26 cellular contexts compared by ENCODE assay signal in the genomic region with DNA sequence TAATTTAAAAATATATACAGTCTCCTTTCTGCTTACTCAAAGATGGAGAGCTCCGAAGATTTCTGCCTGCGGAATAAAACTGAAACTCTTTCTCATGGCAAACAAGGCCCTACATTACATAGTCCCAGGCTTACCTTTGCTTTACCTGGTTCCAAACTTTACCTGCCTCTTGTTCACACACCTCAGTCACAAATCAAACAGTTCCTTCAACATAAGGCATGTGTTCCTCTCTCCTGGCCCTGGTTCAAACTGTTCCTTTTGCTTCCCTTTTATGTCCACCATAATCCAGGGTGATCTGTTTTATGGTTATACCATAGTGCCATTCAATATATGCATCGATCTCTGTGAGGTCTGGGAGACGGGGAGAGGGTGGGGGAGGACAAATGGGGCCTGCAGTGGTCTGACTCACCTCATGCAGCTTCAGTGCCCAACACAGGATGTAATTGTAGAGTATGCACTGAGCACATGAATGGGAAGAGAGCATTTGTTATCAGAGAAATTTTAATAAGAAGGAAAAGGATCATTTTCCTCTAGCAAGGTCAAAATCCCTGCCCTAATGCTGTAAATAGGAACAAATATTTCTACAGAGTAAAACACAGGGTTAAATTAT.
DNase-seq lines count a peak whose midpoint lies in the region; ATAC-seq, FAIRE-seq and TF ChIP-seq lines count a peak whose summit lies in the region.
"Had no signal": no experiment of that assay in that cellular context is flagged by ENCODE, and none has a peak within 500 bp of the region (broad histone marks: within the 10 kb centered on the region; RNA-seq: fewer than 3 reads in every experiment).

No MANE protein-coding gene starts in this region.

- peaks cover 11% of the 10 kb centered on the region for H3K4me1 ChIP-seq in right cardiac atrium (ENCODE audit: control insufficient read depth, insufficient read depth, low read length)
- H3K4me1 ChIP-seq in PC-3 (ENCODE audit: insufficient read depth, low read length) = peaks cover 53% of the 10 kb centered on the region

- no peaks in the 10 kb centered on the region for H3K9me2 ChIP-seq in PC-3 (replicated peaks; ENCODE audit: low read length)

- H2AFZ ChIP-seq in PC-3 (ENCODE audit: low read length) = peak overlapping the region; percentile 36

- H3K27ac ChIP-seq in right cardiac atrium (ENCODE audit: low read length) (peak overlapping the region; percentile 33), PC-3 (ENCODE audit: low read length) (peak overlapping the region; percentile 66)
- H3K27ac ChIP-seq: ascending aorta, epithelial cell of prostate, sigmoid colon, tibial artery had no signal

- peak overlapping the region; percentile 36 for H3K4me2 ChIP-seq in PC-3 (ENCODE audit: low read length)

- H3F3A ChIP-seq in PC-3 (ENCODE audit: low read length, unreplicated experiment) = no peaks in the 10 kb centered on the region

- no TSS peak for BruUV-seq in PC-3 (replicated peaks; lab: Mats Ljungman, UMichigan)

- CTCF ChIA-PET in PC-3 (lab: Charles Lee) = no interaction called here

- no peaks in the 10 kb centered on the region for H4K20me1 ChIP-seq in PC-3 (ENCODE audit: low read length)

- DNase-seq in right cardiac atrium (no peak), Right ventricle myocardium inferior (ENCODE audit: missing footprints) (no peak), PC-3 (peak; percentile 36), fibroblast of the aortic adventitia (ENCODE audit: low read depth) (peak; percentile 14), urothelium cell line (ENCODE audit: low spot score) (peak; percentile 51), iPS-NIHi11 (ENCODE audit: low spot score) (no peak), dedifferentiated amniotic fluid mesenchymal stem cell (ENCODE audit: extremely low spot score) (no peak)
- DNase-seq: activated CD4-positive, alpha-beta memory T cell treated with anti-CD3 and anti-CD28 coated beads for 36 hours; C1 segment of cervical spinal cord; hypothalamus; islet precursor cell; Karpas-422; NCI-H1092; NCI-H1930; sigmoid colon; stimulated activated CD4-positive, alpha-beta T cell treated with anti-CD3 and anti-CD28 coated beads, Interleukin-15, amount 100 ng/mL, for 24 hours; stimulated activated naive CD8-positive, alpha-beta T cell treated with anti-CD3 and anti-CD28 coated beads, Interleukin-15, amount 100 ng/mL, for 72 hours; SW 1271; tibial artery had no signal

- POLR2A ChIA-PET in PC-3 (lab: Charles Lee; ENCODE audit: unreplicated experiment) = no interaction called here

- H3K27me3 ChIP-seq in right cardiac atrium (ENCODE audit: control insufficient read depth, insufficient read depth) (no peaks in the 10 kb centered on the region), PC-3 (ENCODE audit: low read length) (no peaks in the 10 kb centered on the region)
- H3K27me3 ChIP-seq: ascending aorta, sigmoid colon, tibial artery had no signal

- H3K36me3 ChIP-seq in PC-3 (ENCODE audit: low read depth, low read length) = no peaks in the 10 kb centered on the region
- H3K36me3 ChIP-seq: ascending aorta, sigmoid colon, tibial artery had no signal

- peak; percentile 93 for FAIRE-seq in urothelium cell line (lab: Jason Lieb, UNC)
- FAIRE-seq: GM18507, H1 had no signal

- H3K9ac ChIP-seq in PC-3 (ENCODE audit: low read length) = no peak overlapping the region

- H3K4me3 ChIP-seq in right cardiac atrium (ENCODE audit: low read length) = no peak overlapping the region
- H3K4me3 ChIP-seq in PC-3 (ENCODE audit: low read length) = no peak overlapping the region
- no peak overlapping the region for H3K4me3 ChIP-seq in fibroblast of the aortic adventitia (ENCODE audit: low read depth, low read length)
- H3K4me3 ChIP-seq: ascending aorta, lung, sigmoid colon, tibial artery had no signal

- H3K79me2 ChIP-seq in PC-3 (ENCODE audit: low read length) = no peaks in the 10 kb centered on the region

- ATAC-seq in right cardiac atrium = no peak
- ATAC-seq in Right ventricle myocardium inferior = no peak
- peak; percentile 30; the same call in 1 of the 2 replicates for ATAC-seq in PC-3
- ATAC-seq in GM21367 (IDR thresholded peaks at IDR 0.05; ENCODE audit: unreplicated experiment) = no peak
- ATAC-seq: activated naive CD4-positive, alpha-beta T cell treated with anti-CD3 and anti-CD28 coated beads, Interleukin-2, amount 50 U/mL, for 72 hours; stimulated activated naive CD8-positive, alpha-beta T cell treated with anti-CD3 and anti-CD28 coated beads, Interleukin-15, amount 100 ng/mL, for 72 hours had no signal

- intact Hi-C loops in right cardiac atrium (cut with DNase I) (loop anchor here in 3 of 4 donors (10.0 kb wide), 1 partner anchor 84 kb away; the partner anchor contains the start of gene PDE1C (in 3 of the 3)), Right ventricle myocardium inferior (cut with DNase I) (loop anchor here (2.0 to 10.0 kb wide), 4 partner anchors 56 to 277 kb away; no protein-coding TSS in a partner anchor), PC-3 (cut with micrococcal nuclease) (no loop called here)

- H3K9me3 ChIP-seq in right cardiac atrium (ENCODE audit: control insufficient read depth, low read length) = no peaks in the 10 kb centered on the region
- H3K9me3 ChIP-seq in PC-3 (ENCODE audit: low read length) = no peaks in the 10 kb centered on the region
- H3K9me3 ChIP-seq: ascending aorta, sigmoid colon, tibial artery had no signal

- TF ChIP-seq CTCF in PC-3 (conservative IDR thresholded peaks at IDR 0.05; ENCODE audit: low read depth, low read length) (no peak), fibroblast of the aortic adventitia (IDR thresholded peaks at IDR 0.05; ENCODE audit: insufficient read depth, low read length) (no peak)

- 88% methylated on average over 4 of the region's 4 CpGs for WGBS in right cardiac atrium

Comparison
In these comparisons a context has a peak if more than half of its experiments do, and no peak if none do; other contexts are left out.
1. DNase-seq: peak in PC-3 (single experiment), fibroblast of the aortic adventitia (single experiment) and urothelium cell line (single experiment); none in right cardiac atrium (0 of 3), Right ventricle myocardium inferior (single experiment), iPS-NIHi11 (single experiment) and dedifferentiated amniotic fluid mesenchymal stem cell (single experiment).